In the genomic region with DNA sequence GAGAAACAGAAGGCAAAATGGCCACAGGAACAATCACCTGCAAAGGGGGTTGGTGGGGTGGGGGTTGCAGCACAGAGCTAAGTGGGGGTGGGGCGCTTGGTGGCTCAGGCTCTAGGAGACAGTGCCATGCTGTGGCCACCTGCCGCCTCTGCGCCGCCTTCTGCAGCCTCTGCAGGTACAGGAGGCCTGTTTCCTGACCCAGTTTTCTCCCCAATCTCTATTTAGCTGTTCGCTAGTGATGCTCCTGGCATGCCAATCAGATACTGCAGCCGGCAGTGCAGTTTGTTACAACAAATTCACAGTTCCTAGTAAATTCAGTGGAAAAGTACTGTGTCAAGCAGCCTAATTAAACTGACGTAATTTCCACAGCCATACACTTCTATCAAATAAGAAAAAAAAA, we compare ENCODE assay signal across 10 cellular contexts.
A peak's percentile ranks its signal among the peaks of the same experiment; 100 is the strongest.
DNase-seq lines count a peak whose midpoint lies in the region; ATAC-seq and TF ChIP-seq lines count a peak whose summit lies in the region.
"Had no signal": no experiment of that assay in that cellular context is flagged by ENCODE, and none has a peak within 500 bp of the region (broad histone marks: within the 10 kb centered on the region; RNA-seq: fewer than 3 reads in every experiment).

No MANE protein-coding gene starts in this region.

- H3K27ac Mint-ChIP-seq in Calu3 (ENCODE audit: unreplicated experiment), result no peak overlapping the region

- H3K9me3 Mint-ChIP-seq in Calu3 (ENCODE audit: low read depth, unreplicated experiment), result no peaks in the 10 kb centered on the region
- H3K9me3 Mint-ChIP-seq: naive B cell had no signal

- no peaks in the 10 kb centered on the region for H3K27me3 Mint-ChIP-seq in Calu3 (ENCODE audit: unreplicated experiment)
- H3K27me3 Mint-ChIP-seq: naive B cell had no signal

- H3K4me3 ChIP-seq in spleen, result no peak overlapping the region
- H3K4me3 ChIP-seq: esophagus muscularis mucosa had no signal

- H3K36me3 Mint-ChIP-seq in Calu3 (ENCODE audit: insufficient read depth, unreplicated experiment), result no peaks in the 10 kb centered on the region

- TF ChIP-seq CTCF in Calu3 (IDR thresholded peaks at IDR 0.05; ENCODE audit: unreplicated experiment), result peak; percentile 32
- TF ChIP-seq CTCF in spleen (IDR thresholded peaks at IDR 0.05 in 8 of 11, conservative IDR thresholded peaks at IDR 0.05 in 3 of 11), result no peak

- peaks cover 0 to 25% (median 0%) of the 10 kb centered on the region in 6 donors for H3K36me3 ChIP-seq in spleen

- ATAC-seq in HG02870 (IDR thresholded peaks at IDR 0.05; ENCODE audit: unreplicated experiment) (no peak), GM21367 (IDR thresholded peaks at IDR 0.05; ENCODE audit: unreplicated experiment) (no peak)

- H3K27me3 ChIP-seq in spleen (replicated peaks in 1 of 7), result no peaks in the 10 kb centered on the region
- H3K27me3 ChIP-seq: esophagus muscularis mucosa had no signal

- intact Hi-C loops in Calu3 (cut with micrococcal nuclease; ENCODE audit: unreplicated experiment), result no loop called here
- intact Hi-C loops in spleen (cut with DNase I; ENCODE audit: low total_unique reads), result no loop called here

- no peak overlapping the region for H3K27ac ChIP-seq in spleen
- H3K27ac ChIP-seq: esophagus muscularis mucosa had no signal

- TF ChIP-seq POLR2A in spleen (IDR thresholded peaks at IDR 0.05), result no peak

- no peak overlapping the region for H3K4me3 Mint-ChIP-seq in Calu3 (ENCODE audit: low read depth, unreplicated experiment)

- peaks cover 0 to 7% (median 0%) of the 10 kb centered on the region in 6 donors for H3K4me1 ChIP-seq in spleen
- H3K4me1 ChIP-seq: esophagus muscularis mucosa had no signal

- no TSS peak for BruUV-seq in Calu3 (replicated peaks; lab: Mats Ljungman, UMichigan)

- DNase-seq in Calu3, result peak; percentile 45
- peak; percentile 4 for DNase-seq in HPDE6-E6E7 (ENCODE audit: extremely low spot score)
- peak in 43 of 58 donors; percentile 4 to 82 (median 46) for DNase-seq in anterior cingulate cortex (lab: John Stamatoyannopoulos, UW)
- peak; percentile 38 for DNase-seq in left kidney (ENCODE audit: low read depth, low spot score)
- no peak for DNase-seq in spleen
- DNase-seq in stimulated activated CD4-positive, alpha-beta T cell treated with anti-CD3 and anti-CD28 coated beads, Interleukin-4, amount 100 ng/mL, for 1 hour, result no peak
- DNase-seq: naive B cell had no signal

- no peaks in the 10 kb centered on the region for H3K9me3 ChIP-seq in spleen
- H3K9me3 ChIP-seq: esophagus muscularis mucosa had no signal

- 89 to 98% (median 96%) methylated on average over 7 of the region's 7 CpGs for WGBS in spleen, 5 donors

- CTCF ChIA-PET in Calu3 (lab: Charles Lee), result interaction anchor here (0.6 to 2.2 kb wide), 6 partner anchors 10 to 176 kb away, joined by 3 to 12 read pairs (median 4); no protein-coding TSS in a partner anchor

- H3K4me1 Mint-ChIP-seq in Calu3 (ENCODE audit: low read depth, unreplicated experiment), result no peaks in the 10 kb centered on the region

Comparison
In these comparisons a context has a peak if more than half of its experiments do, and no peak if none do; other contexts are left out.
1. DNase-seq: peak in Calu3 (single experiment), HPDE6-E6E7 (single experiment), anterior cingulate cortex (43 of 58) and left kidney (single experiment); none in spleen (single experiment) and stimulated activated CD4-positive, alpha-beta T cell treated with anti-CD3 and anti-CD28 coated beads, Interleukin-4, amount 100 ng/mL, for 1 hour (single experiment).